15 cellular contexts compared by ENCODE assay signal in the genomic region with DNA sequence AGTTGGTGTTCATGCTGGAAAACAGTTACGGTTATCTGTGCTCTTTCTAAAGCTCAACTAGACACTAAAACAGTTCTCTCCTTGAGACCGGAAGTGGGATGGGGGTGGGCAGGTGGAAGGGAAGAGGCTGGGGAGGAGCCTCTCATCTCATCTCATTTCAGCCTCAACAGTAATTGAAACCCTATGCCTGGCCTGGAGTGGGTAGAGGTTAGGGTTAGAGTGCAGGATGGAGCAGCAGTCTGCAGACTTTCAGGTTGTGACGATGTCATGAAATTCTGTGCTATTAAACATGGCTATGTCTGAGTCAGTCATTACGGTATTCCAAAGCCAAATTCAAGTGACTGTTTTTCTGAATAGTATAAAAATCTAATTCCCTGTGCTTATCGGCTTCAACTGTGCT.
DNase-seq lines count a peak whose midpoint lies in the region; FAIRE-seq and TF ChIP-seq lines count a peak whose summit lies in the region.
"Had no signal": no experiment of that assay in that cellular context is flagged by ENCODE, and none has a peak within 500 bp of the region (broad histone marks: within the 10 kb centered on the region; RNA-seq: fewer than 3 reads in every experiment).

No MANE protein-coding gene starts in this region.

- H3K4me1 Mint-ChIP-seq in neural progenitor cell: peaks cover 55% of the 10 kb centered on the region

- H3F3A ChIP-seq in neural progenitor cell (ENCODE audit: low read depth): peaks cover 46% of the 10 kb centered on the region

- no peaks in the 10 kb centered on the region for H3K9me3 Mint-ChIP-seq in neural progenitor cell
- H3K9me3 Mint-ChIP-seq: mesothelial cell of epicardium had no signal

- DNase-seq in NCI-H2029 treated with DMSO at 0.1 percent for 48 hours (lab: John Stamatoyannopoulos, UW) (peak; percentile 3), NCI-H2029 (lab: John Stamatoyannopoulos, UW) (no peak), EH (ENCODE audit: low read depth) (peak; percentile 48), NCI-H510A treated with DMSO at 0.1 percent for 48 hours (lab: John Stamatoyannopoulos, UW) (peak; percentile 72), fibroblast of villous mesenchyme (ENCODE audit: low read depth) (peak; percentile 28), small intestine (no peak), neural progenitor cell (ENCODE audit: low spot score) (no peak)
- no peak for DNase-seq in stimulated activated CD4-positive, alpha-beta T cell treated with anti-CD3 and anti-CD28 coated beads, Interleukin-4, amount 100 ng/mL, for 24 hours
- DNase-seq: anterior cingulate cortex, Caco-2, dermis blood vessel endothelial cell, Peyer's patch had no signal

- peaks cover 12% of the 10 kb centered on the region for H4K20me1 ChIP-seq in neural progenitor cell (ENCODE audit: low read depth)

- H3K4me2 ChIP-seq in neural progenitor cell: no peak overlapping the region

- WGBS in small intestine, 3 donors: 77 to 88% (median 83%) methylated on average over 5 of the region's 5 CpGs

- H3K36me3 ChIP-seq in small intestine (ENCODE audit: control insufficient read depth in 2 of 2, insufficient read depth in 2 of 2, low read length in 2 of 2): no peaks in the 10 kb centered on the region
- H3K36me3 ChIP-seq in neural progenitor cell: no peaks in the 10 kb centered on the region

- H3K4me3 ChIP-seq in fibroblast of villous mesenchyme (ENCODE audit: low read depth, low read length): no peak overlapping the region
- H3K4me3 ChIP-seq in small intestine (ENCODE audit: low read depth in 1 of 2, low read length in 2 of 2): no peak overlapping the region
- no peak overlapping the region for H3K4me3 ChIP-seq in neural progenitor cell
- H3K4me3 ChIP-seq: Peyer's patch had no signal

- FAIRE-seq in small intestine (lab: Jason Lieb, UNC): no peak
- FAIRE-seq: A204.1 had no signal

- no peaks in the 10 kb centered on the region for H3K4me1 ChIP-seq in small intestine (ENCODE audit: control insufficient read depth in 2 of 2, insufficient read depth in 1 of 2, low read depth in 1 of 2, low read length in 1 of 2)
- peaks cover 16% of the 10 kb centered on the region for H3K4me1 ChIP-seq in neural progenitor cell
- H3K4me1 ChIP-seq: parathyroid adenoma had no signal

- no peak overlapping the region for H3K27ac Mint-ChIP-seq in neural progenitor cell
- H3K27ac Mint-ChIP-seq: mesothelial cell of epicardium had no signal

- H3K9me3 ChIP-seq in small intestine (ENCODE audit: control insufficient read depth, low read depth): no peaks in the 10 kb centered on the region
- H3K9me3 ChIP-seq in neural progenitor cell (ENCODE audit: low read depth): no peaks in the 10 kb centered on the region
- H3K9me3 ChIP-seq: Caco-2, Peyer's patch had no signal

- no peak overlapping the region for H3K9ac ChIP-seq in neural progenitor cell
- H3K9ac ChIP-seq: parathyroid adenoma had no signal

- H3K4me3 Mint-ChIP-seq in neural progenitor cell: no peak overlapping the region
- H3K4me3 Mint-ChIP-seq: mesothelial cell of epicardium had no signal

- no peaks in the 10 kb centered on the region for H3K27me3 ChIP-seq in small intestine (ENCODE audit: control insufficient read depth in 2 of 2, insufficient read depth in 2 of 2, low read length in 2 of 2)
- no peaks in the 10 kb centered on the region for H3K27me3 ChIP-seq in neural progenitor cell
- H3K27me3 ChIP-seq: Peyer's patch had no signal

- no peaks in the 10 kb centered on the region for H3K79me2 ChIP-seq in neural progenitor cell (ENCODE audit: low read depth)
- H3K79me2 ChIP-seq: parathyroid adenoma had no signal

- no peak overlapping the region for H2AFZ ChIP-seq in neural progenitor cell (replicated peaks)
- H2AFZ ChIP-seq: parathyroid adenoma had no signal

- TF ChIP-seq CTCF in fibroblast of villous mesenchyme (IDR thresholded peaks at IDR 0.05; ENCODE audit: insufficient read depth, low read depth, low read length) (no peak), neural progenitor cell (IDR thresholded peaks at IDR 0.05) (no peak)

- H3K27ac ChIP-seq in small intestine (ENCODE audit: low read depth in 1 of 2, low read length in 1 of 2) (no peak overlapping the region), neural progenitor cell (no peak overlapping the region)
- H3K27ac ChIP-seq: parathyroid adenoma, Peyer's patch had no signal

- H3K27me3 Mint-ChIP-seq in neural progenitor cell (ENCODE audit: insufficient read depth, low read depth): peaks cover 2% of the 10 kb centered on the region

- H3K36me3 Mint-ChIP-seq in neural progenitor cell: peaks cover 5% of the 10 kb centered on the region

Comparison
In these comparisons a context has a peak if more than half of its experiments do, and no peak if none do; other contexts are left out.
1. DNase-seq: peak in NCI-H2029 treated with DMSO at 0.1 percent for 48 hours (single experiment), EH (single experiment), NCI-H510A treated with DMSO at 0.1 percent for 48 hours (single experiment) and fibroblast of villous mesenchyme (single experiment); none in NCI-H2029 (single experiment), small intestine (single experiment), stimulated activated CD4-positive, alpha-beta T cell treated with anti-CD3 and anti-CD28 coated beads, Interleukin-4, amount 100 ng/mL, for 24 hours (single experiment) and neural progenitor cell (single experiment).